In the genomic region with DNA sequence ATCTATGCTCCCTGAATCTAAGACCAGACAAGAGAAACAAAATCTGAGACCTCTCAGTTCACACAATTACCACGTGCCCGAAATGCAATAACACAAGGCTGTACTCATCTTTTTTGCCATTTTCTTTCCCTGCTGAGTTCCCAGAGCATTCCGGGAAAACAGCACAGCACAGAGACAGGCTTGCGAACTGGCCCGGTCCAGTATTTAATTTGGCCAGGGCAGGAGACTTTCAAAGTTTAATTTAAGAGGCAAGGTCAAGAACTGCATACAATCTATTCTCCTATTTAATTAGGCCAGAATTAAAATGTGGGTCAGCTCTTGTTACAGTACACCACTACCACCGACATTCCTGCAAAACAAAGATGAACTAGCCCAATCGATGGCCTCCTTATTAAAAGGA, we compare ENCODE assay signal across 3 cellular contexts.
TF ChIP-seq lines count a peak whose summit lies in the region.

No MANE protein-coding gene starts in this region.

TF ChIP-seq in liver, 16 proteins besides CTCF, POLR2A, EP300 and RAD21 (continued from another document):
- TF ChIP-seq, protein P1, sequence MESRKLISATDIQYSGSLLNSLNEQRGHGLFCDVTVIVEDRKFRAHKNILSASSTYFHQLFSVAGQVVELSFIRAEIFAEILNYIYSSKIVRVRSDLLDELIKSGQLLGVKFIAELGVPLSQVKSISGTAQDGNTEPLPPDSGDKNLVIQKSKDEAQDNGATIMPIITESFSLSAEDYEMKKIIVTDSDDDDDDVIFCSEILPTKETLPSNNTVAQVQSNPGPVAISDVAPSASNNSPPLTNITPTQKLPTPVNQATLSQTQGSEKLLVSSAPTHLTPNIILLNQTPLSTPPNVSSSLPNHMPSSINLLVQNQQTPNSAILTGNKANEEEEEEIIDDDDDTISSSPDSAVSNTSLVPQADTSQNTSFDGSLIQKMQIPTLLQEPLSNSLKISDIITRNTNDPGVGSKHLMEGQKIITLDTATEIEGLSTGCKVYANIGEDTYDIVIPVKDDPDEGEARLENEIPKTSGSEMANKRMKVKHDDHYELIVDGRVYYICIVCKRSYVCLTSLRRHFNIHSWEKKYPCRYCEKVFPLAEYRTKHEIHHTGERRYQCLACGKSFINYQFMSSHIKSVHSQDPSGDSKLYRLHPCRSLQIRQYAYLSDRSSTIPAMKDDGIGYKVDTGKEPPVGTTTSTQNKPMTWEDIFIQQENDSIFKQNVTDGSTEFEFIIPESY (IDR thresholded peaks at IDR 0.05) = no peak

TF ChIP-seq in HepG2, 621 proteins besides CTCF, POLR2A, EP300 and RAD21 (continued from another document):
- TF ChIP-seq SIN3A (IDR thresholded peaks at IDR 0.05; ENCODE audit: borderline replicate concordance, low read depth, low read length) (no peak), MTF1 (CRISPR knock-in tag; IDR thresholded peaks at IDR 0.05) (no peak), ARNTL (CRISPR knock-in tag; IDR thresholded peaks at IDR 0.05) (no peak), ZSCAN31 (CRISPR knock-in tag; IDR thresholded peaks at IDR 0.05; ENCODE audit: low read depth) (no peak), SMAD3 (CRISPR knock-in tag; IDR thresholded peaks at IDR 0.05) (no peak), NONO (IDR thresholded peaks at IDR 0.05) (no peak), NONO (CRISPR knock-in tag; conservative IDR thresholded peaks at IDR 0.05) (no peak), ZNF550 (CRISPR knock-in tag; IDR thresholded peaks at IDR 0.05; ENCODE audit: borderline replicate concordance) (no peak)
- TF ChIP-seq, protein P2, sequence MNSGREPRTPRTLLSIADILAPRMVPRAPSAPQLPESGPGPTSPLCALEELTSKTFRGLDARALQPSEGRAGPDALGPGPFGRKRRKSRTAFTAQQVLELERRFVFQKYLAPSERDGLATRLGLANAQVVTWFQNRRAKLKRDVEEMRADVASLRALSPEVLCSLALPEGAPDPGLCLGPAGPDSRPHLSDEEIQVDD (CRISPR knock-in tag; IDR thresholded peaks at IDR 0.05; ENCODE audit: borderline replicate concordance) = no peak
- TF ChIP-seq, protein P3, sequence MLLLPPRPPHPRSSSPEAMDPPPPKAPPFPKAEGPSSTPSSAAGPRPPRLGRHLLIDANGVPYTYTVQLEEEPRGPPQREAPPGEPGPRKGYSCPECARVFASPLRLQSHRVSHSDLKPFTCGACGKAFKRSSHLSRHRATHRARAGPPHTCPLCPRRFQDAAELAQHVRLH (CRISPR knock-in tag; IDR thresholded peaks at IDR 0.05; ENCODE audit: borderline replicate concordance, low read depth) = no peak

TF ChIP-seq in WTC11, 78 proteins besides CTCF, POLR2A, EP300 and RAD21 (continued from another document):
- TF ChIP-seq, protein P4, sequence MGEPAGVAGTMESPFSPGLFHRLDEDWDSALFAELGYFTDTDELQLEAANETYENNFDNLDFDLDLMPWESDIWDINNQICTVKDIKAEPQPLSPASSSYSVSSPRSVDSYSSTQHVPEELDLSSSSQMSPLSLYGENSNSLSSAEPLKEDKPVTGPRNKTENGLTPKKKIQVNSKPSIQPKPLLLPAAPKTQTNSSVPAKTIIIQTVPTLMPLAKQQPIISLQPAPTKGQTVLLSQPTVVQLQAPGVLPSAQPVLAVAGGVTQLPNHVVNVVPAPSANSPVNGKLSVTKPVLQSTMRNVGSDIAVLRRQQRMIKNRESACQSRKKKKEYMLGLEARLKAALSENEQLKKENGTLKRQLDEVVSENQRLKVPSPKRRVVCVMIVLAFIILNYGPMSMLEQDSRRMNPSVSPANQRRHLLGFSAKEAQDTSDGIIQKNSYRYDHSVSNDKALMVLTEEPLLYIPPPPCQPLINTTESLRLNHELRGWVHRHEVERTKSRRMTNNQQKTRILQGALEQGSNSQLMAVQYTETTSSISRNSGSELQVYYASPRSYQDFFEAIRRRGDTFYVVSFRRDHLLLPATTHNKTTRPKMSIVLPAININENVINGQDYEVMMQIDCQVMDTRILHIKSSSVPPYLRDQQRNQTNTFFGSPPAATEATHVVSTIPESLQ (CRISPR knock-in tag; IDR thresholded peaks at IDR 0.05) = no peak
- TF ChIP-seq, protein P5, sequence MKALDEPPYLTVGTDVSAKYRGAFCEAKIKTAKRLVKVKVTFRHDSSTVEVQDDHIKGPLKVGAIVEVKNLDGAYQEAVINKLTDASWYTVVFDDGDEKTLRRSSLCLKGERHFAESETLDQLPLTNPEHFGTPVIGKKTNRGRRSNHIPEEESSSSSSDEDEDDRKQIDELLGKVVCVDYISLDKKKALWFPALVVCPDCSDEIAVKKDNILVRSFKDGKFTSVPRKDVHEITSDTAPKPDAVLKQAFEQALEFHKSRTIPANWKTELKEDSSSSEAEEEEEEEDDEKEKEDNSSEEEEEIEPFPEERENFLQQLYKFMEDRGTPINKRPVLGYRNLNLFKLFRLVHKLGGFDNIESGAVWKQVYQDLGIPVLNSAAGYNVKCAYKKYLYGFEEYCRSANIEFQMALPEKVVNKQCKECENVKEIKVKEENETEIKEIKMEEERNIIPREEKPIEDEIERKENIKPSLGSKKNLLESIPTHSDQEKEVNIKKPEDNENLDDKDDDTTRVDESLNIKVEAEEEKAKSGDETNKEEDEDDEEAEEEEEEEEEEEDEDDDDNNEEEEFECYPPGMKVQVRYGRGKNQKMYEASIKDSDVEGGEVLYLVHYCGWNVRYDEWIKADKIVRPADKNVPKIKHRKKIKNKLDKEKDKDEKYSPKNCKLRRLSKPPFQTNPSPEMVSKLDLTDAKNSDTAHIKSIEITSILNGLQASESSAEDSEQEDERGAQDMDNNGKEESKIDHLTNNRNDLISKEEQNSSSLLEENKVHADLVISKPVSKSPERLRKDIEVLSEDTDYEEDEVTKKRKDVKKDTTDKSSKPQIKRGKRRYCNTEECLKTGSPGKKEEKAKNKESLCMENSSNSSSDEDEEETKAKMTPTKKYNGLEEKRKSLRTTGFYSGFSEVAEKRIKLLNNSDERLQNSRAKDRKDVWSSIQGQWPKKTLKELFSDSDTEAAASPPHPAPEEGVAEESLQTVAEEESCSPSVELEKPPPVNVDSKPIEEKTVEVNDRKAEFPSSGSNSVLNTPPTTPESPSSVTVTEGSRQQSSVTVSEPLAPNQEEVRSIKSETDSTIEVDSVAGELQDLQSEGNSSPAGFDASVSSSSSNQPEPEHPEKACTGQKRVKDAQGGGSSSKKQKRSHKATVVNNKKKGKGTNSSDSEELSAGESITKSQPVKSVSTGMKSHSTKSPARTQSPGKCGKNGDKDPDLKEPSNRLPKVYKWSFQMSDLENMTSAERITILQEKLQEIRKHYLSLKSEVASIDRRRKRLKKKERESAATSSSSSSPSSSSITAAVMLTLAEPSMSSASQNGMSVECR (CRISPR knock-in tag; IDR thresholded peaks at IDR 0.05; ENCODE audit: borderline replicate concordance) = no peak
- TF ChIP-seq ZNF317 (CRISPR knock-in tag; IDR thresholded peaks at IDR 0.05; ENCODE audit: borderline replicate concordance, low read depth) = no peak
